In the genomic region with DNA sequence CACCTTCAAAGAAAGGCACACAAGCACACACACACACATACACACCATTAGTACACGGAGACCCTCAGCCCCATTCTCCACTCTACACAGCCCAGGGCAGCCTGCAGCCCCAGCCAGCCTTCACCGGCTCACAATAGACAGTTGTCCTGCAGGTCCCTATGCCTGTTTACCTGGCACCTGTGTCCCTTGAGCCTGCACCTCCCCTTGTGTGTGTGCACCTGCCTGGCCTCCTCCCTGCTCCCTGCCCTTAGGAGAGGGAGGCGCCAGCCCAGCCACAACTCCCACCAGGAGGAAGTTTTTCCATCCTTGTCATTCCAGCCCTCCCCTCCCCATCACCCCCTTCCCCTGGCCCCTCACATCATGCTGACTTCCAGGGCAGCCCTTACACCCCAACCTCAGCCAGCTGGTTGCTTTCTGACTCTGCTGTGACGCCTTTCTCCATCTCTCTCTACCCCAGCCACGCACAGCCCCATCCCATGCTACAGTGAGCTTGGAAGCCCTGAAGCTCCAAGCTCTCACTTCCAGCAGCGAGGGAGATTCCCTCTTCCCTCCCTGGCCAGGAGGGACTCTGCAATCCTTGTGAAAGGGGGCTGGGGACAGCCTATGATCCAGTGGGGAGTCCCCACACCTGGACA, we compare ENCODE assay signal across 7 cellular contexts. TPM values are rescaled to one million over a fixed set of nuclear protein-coding genes. Genes with fewer than 3 reads are reported as not detected.
DNase-seq lines count a peak whose midpoint lies in the region; TF ChIP-seq lines count a peak whose summit lies in the region.

No MANE protein-coding gene starts in this region.

- H3K9ac ChIP-seq in H9 (ENCODE audit: extremely low read depth, insufficient read length, low read length) = no peak overlapping the region

- no peak overlapping the region for H3T11ph ChIP-seq in H9 (ENCODE audit: low read length)

- H2AK5ac ChIP-seq in H9 (ENCODE audit: insufficient read length, low read length) = no peak overlapping the region

- H3K79me2 ChIP-seq in H9 (ENCODE audit: insufficient read depth, low read length) (no peaks in the 10 kb centered on the region), PC-9 (ENCODE audit: low read depth) (peaks cover 91% of the 10 kb centered on the region)

- no peak overlapping the region; a peak in 1 of 7 replicates for H3K27ac Mint-ChIP-seq in H9

- peaks cover 2% of the 10 kb centered on the region for H4K20me1 ChIP-seq in H9 (ENCODE audit: control insufficient read depth, insufficient read depth, insufficient read length)
- H4K20me1 ChIP-seq in PC-9 (ENCODE audit: insufficient read depth) = peaks cover 54% of the 10 kb centered on the region

- H3F3A ChIP-seq in PC-9 (ENCODE audit: insufficient read depth, low read depth) = peaks cover 53% of the 10 kb centered on the region

- H3K4me1 ChIP-seq in H9 (ENCODE audit: insufficient read depth, low read length) (no peaks in the 10 kb centered on the region; the same call in 1 of the 2 replicates), PC-9 (replicated peaks; ENCODE audit: insufficient read depth) (peaks cover 77% of the 10 kb centered on the region), esophagus muscularis mucosa (peaks cover 58 to 74% (median 68%) of the 10 kb centered on the region in 4 donors)

- TF ChIP-seq CTCF in H9 (conservative IDR thresholded peaks at IDR 0.05) (no peak), PC-9 (conservative IDR thresholded peaks at IDR 0.05) (no peak), esophagus muscularis mucosa (IDR thresholded peaks at IDR 0.05) (no peak)

- H3K4me2 ChIP-seq in H9 (ENCODE audit: insufficient read depth, insufficient read length, low read length) (peak overlapping the region; percentile 5), PC-9 (peak overlapping the region; percentile 99)

- H2AFZ ChIP-seq in H9 (ENCODE audit: low read length) (no peak overlapping the region), PC-9 (no peak overlapping the region)

- no peak overlapping the region for H2BK15ac ChIP-seq in H9 (ENCODE audit: low read depth, low read length)

- no peak for TF ChIP-seq EP300 in esophagus muscularis mucosa (IDR thresholded peaks at IDR 0.05)

- H3K79me1 ChIP-seq in H9 (ENCODE audit: insufficient read depth, low read depth, low read length, poor library complexity, severe bottlenecking) = no peaks in the 10 kb centered on the region

- H3K23me2 ChIP-seq in H9 (ENCODE audit: insufficient read length, low read depth, low read length, poor library complexity, severe bottlenecking) = peaks cover 24% of the 10 kb centered on the region

- no peak overlapping the region for H3K4ac ChIP-seq in H9 (ENCODE audit: low read depth, low read length)

- H3K27ac ChIP-seq in H9 (ENCODE audit: insufficient read length, low read depth, low read length) = no peak overlapping the region
- peak overlapping the region; percentile 72 for H3K27ac ChIP-seq in PC-9
- peak overlapping the region; percentile 97 to 100 (median 98) for H3K27ac ChIP-seq in esophagus muscularis mucosa (replicated peaks in 1 of 4)
- H3K27ac ChIP-seq in skin epidermis = peak overlapping the region in 20 of 21 experiments; percentile 95 to 100 (median 99)

- WGBS in H9 (ENCODE audit: extremely low coverage, insufficient read length, low lambda C conversion rate) = no CpG with 5 or more reads among the region's 6 CpGs
- 10% methylated on average over 6 of the region's 6 CpGs for WGBS in esophagus muscularis mucosa

- POLR2A ChIA-PET in PC-9 (lab: Charles Lee; ENCODE audit: unreplicated experiment) = interaction anchor here (0.6 to 1.9 kb wide), 4 partner anchors 18 to 142 kb away, joined by 3 to 9 read pairs (median 4); no protein-coding TSS in a partner anchor

- H3K4me3 ChIP-seq in PC-9 = peak overlapping the region; percentile 98; the same call in 1 of the 2 replicates
- H3K4me3 ChIP-seq in esophagus muscularis mucosa = peak overlapping the region; percentile 85 to 100 (median 95)
- H3K4me3 ChIP-seq in skin epidermis = peak overlapping the region; percentile 80 to 98 (median 92)

- H3K18ac ChIP-seq in H9 (ENCODE audit: insufficient read length, low read depth, low read length) = no peak overlapping the region

- H3K9me3 Mint-ChIP-seq in H9 = no peaks in the 10 kb centered on the region

- no peak overlapping the region for H2BK12ac ChIP-seq in H9 (ENCODE audit: insufficient read length, low read depth, low read length)

- intact Hi-C loops in PC-9 (cut with micrococcal nuclease; ENCODE audit: unreplicated experiment) = loop anchor here (1.0 to 5.0 kb wide), 5 partner anchors 45 to 320 kb away; partner anchors contain the start of genes C11orf98 and CSKMT
- intact Hi-C loops in esophagus muscularis mucosa (cut with DNase I) = loop anchor here (1.0 to 5.0 kb wide), 2 partner anchors 118 to 145 kb away; no protein-coding TSS in a partner anchor

- no peak overlapping the region for H2BK5ac ChIP-seq in H9 (ENCODE audit: insufficient read length, low read length)

- H3K36me3 ChIP-seq in PC-9 (ENCODE audit: low read depth) (no peaks in the 10 kb centered on the region), esophagus muscularis mucosa (peaks cover 0 to 11% (median 0%) of the 10 kb centered on the region in 4 donors)

- H3K36me3 Mint-ChIP-seq in H9 (ENCODE audit: insufficient read depth in 1 of 3, low read depth in 3 of 3) = no peaks in the 10 kb centered on the region

- TF ChIP-seq POLR2A in esophagus muscularis mucosa (IDR thresholded peaks at IDR 0.05; ENCODE audit: low read depth) = no peak

- CTCF ChIA-PET in PC-9 (lab: Charles Lee) = interaction anchor here (0.8 to 3.9 kb wide), 10 partner anchors 11 to 147 kb away, joined by 3 to 58 read pairs (median 11); partner anchors contain the start of gene TUT1

- H3K27me3 ChIP-seq in H9 (ENCODE audit: insufficient read depth, low read length) = peaks cover 34% of the 10 kb centered on the region
- no peaks in the 10 kb centered on the region for H3K27me3 ChIP-seq in PC-9 (ENCODE audit: insufficient read depth, low read depth)
- H3K27me3 ChIP-seq in esophagus muscularis mucosa = no peaks in the 10 kb centered on the region

- no TSS peak for BruUV-seq in PC-9 (replicated peaks; lab: Mats Ljungman, UMichigan)

- H4K5ac ChIP-seq in H9 (ENCODE audit: insufficient read length, low read depth, low read length) = no peak overlapping the region

- H3K14ac ChIP-seq in H9 (ENCODE audit: insufficient read depth, low read length) = no peak overlapping the region

- no peak for DNase-seq in H9
- DNase-seq in PC-9 = peak in 1 of 2 experiments; percentile 37
- DNase-seq in esophagus muscularis mucosa (ENCODE audit: extremely low spot score) = no peak
- no peak for DNase-seq in retina
- no peak for DNase-seq in SIG-M5 treated with dmso at 0.1 percent for 504 hours (lab: John Stamatoyannopoulos, UW; ENCODE audit: unreplicated experiment)
- DNase-seq in NCI-H2196 treated with DMSO at 0.1 percent for 48 hours (lab: John Stamatoyannopoulos, UW; ENCODE audit: unreplicated experiment) = no peak

- no peak overlapping the region for H3K23ac ChIP-seq in H9 (ENCODE audit: insufficient read length, low read depth, low read length)

- H2BK120ac ChIP-seq in H9 (ENCODE audit: low read depth, low read length, poor library complexity, severe bottlenecking) = no peak overlapping the region

- no peak overlapping the region for H3K56ac ChIP-seq in H9 (ENCODE audit: insufficient read length, low read depth, low read length)

- peak overlapping the region in 1 of 2 experiments; percentile 43; a peak in 1 of 5 replicates for H3K4me3 Mint-ChIP-seq in H9

- H2BK20ac ChIP-seq in H9 (ENCODE audit: low read depth, low read length, poor library complexity, severe bottlenecking) = no peak overlapping the region

- H3K27me3 Mint-ChIP-seq in H9 (ENCODE audit: low read depth) = peaks cover 55% of the 10 kb centered on the region

- H3K9me2 ChIP-seq in PC-9 (ENCODE audit: insufficient read depth) = no peaks in the 10 kb centered on the region

- H4K8ac ChIP-seq in H9 (replicated peaks; ENCODE audit: insufficient read length, low read depth, low read length) = no peak overlapping the region

- peaks cover 33 to 49% of the 10 kb centered on the region in 2 experiments for H3K4me1 Mint-ChIP-seq in H9

- H3K9me3 ChIP-seq in H9 (ENCODE audit: control insufficient read depth, low read depth, low read length) (no peaks in the 10 kb centered on the region), PC-9 (ENCODE audit: insufficient read depth, low read depth) (no peaks in the 10 kb centered on the region), esophagus muscularis mucosa (no peaks in the 10 kb centered on the region)

- no peak overlapping the region for H4K91ac ChIP-seq in H9 (ENCODE audit: insufficient read length, low read depth, low read length)

RNA-seq across cellular contexts. Expression of gene AHNAK, which starts 4.4 kb away (rescaled TPM):
- total RNA-seq in H9 (2021) (13.9 and 15.2 TPM in 2 replicates), PC-9 (2021) (632 and 734 TPM in 2 replicates), esophagus muscularis mucosa (1,000 to 10,000 TPM; 1,278 to 2,374 (median 1,866) TPM)

RNA-seq across cellular contexts. Expression of gene EEF1G, which starts 31.5 kb away (rescaled TPM):
- total RNA-seq in H9 (2021) = 1,790 and 1,800 TPM in 2 replicates
- 1,773 and 2,008 TPM in 2 replicates for total RNA-seq in PC-9 (2021)
- total RNA-seq in esophagus muscularis mucosa = 1,000 to 10,000 TPM; 1,068 to 1,537 (median 1,375) TPM

RNA-seq across cellular contexts. Expression of gene TUT1, which starts 49.1 kb away (rescaled TPM):
- 20.7 and 24.9 TPM in 2 replicates for total RNA-seq in H9 (2021)
- 39.3 and 40.5 TPM in 2 replicates for total RNA-seq in PC-9 (2021)
- 1 to 10 TPM; 4.2 to 8.0 (median 6.0) TPM for total RNA-seq in esophagus muscularis mucosa

RNA-seq across cellular contexts. Expression of gene MTA2, which starts 59.4 kb away (rescaled TPM):
- total RNA-seq in H9 (2021) (143 and 149 TPM in 2 replicates), PC-9 (2021) (96.6 and 120 TPM in 2 replicates), esophagus muscularis mucosa (10 to 100 TPM; 60.2 to 91.4 (median 88.3) TPM)

Comparison
In these comparisons a context has a peak if more than half of its experiments do, and no peak if none do; other contexts are left out.
1. RNA of gene AHNAK, which starts 4.4 kb away (total RNA-seq): 1,278 to 2,374 TPM in esophagus muscularis mucosa and 632 to 734 TPM in PC-9; 13.9 to 15.2 TPM in H9; every median in the first group is over 10 times any median in the second.
2. Peak in every context shown above with its lines, with median percentiles within 50 percentile points of each other: H3K4me3 ChIP-seq.